1 cellular context compared by ENCODE assay signal in the genomic region with DNA sequence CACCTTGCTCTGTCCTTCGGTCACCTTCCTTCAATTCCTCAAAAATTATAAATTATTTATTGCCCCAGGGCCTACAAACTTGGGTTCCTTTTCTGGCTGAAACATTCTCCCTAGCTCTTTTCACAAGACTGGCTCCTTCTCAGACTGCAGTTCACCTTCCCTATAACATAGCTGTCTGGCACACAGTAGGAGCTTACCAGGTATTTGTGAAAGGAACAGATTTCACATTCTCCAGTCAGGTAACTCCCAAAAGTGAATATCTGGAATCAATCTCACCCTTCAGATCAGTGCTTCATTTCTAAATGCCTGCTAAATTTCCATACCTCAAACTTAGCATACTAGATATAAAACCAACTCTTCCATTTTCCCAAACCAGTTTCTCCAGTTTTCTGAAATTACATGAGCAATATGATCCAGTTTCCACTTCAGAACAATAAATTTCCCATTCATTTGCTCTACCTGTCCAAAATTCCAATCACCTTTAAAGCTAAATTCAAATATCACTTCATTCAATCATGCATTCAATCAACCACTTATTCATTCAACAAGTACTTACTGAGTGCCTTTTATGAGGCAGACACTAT.
TF ChIP-seq lines count a peak whose summit lies in the region.

No MANE protein-coding gene starts in this region.

TF ChIP-seq in Ishikawa, 13 proteins besides CTCF, POLR2A, EP300 and RAD21 (continued from another document):
- TF ChIP-seq, protein P1, sequence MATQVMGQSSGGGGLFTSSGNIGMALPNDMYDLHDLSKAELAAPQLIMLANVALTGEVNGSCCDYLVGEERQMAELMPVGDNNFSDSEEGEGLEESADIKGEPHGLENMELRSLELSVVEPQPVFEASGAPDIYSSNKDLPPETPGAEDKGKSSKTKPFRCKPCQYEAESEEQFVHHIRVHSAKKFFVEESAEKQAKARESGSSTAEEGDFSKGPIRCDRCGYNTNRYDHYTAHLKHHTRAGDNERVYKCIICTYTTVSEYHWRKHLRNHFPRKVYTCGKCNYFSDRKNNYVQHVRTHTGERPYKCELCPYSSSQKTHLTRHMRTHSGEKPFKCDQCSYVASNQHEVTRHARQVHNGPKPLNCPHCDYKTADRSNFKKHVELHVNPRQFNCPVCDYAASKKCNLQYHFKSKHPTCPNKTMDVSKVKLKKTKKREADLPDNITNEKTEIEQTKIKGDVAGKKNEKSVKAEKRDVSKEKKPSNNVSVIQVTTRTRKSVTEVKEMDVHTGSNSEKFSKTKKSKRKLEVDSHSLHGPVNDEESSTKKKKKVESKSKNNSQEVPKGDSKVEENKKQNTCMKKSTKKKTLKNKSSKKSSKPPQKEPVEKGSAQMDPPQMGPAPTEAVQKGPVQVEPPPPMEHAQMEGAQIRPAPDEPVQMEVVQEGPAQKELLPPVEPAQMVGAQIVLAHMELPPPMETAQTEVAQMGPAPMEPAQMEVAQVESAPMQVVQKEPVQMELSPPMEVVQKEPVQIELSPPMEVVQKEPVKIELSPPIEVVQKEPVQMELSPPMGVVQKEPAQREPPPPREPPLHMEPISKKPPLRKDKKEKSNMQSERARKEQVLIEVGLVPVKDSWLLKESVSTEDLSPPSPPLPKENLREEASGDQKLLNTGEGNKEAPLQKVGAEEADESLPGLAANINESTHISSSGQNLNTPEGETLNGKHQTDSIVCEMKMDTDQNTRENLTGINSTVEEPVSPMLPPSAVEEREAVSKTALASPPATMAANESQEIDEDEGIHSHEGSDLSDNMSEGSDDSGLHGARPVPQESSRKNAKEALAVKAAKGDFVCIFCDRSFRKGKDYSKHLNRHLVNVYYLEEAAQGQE (IDR thresholded peaks at IDR 0.05; ENCODE audit: low read depth): no peak
- no peak for TF ChIP-seq ZBTB7A (IDR thresholded peaks at IDR 0.05; ENCODE audit: low read depth)
- peak; percentile 21; the same call in 1 of the 2 replicates for TF ChIP-seq NFIC (IDR thresholded peaks at IDR 0.05)
